27 cellular contexts compared by ENCODE assay signal in the genomic region with DNA sequence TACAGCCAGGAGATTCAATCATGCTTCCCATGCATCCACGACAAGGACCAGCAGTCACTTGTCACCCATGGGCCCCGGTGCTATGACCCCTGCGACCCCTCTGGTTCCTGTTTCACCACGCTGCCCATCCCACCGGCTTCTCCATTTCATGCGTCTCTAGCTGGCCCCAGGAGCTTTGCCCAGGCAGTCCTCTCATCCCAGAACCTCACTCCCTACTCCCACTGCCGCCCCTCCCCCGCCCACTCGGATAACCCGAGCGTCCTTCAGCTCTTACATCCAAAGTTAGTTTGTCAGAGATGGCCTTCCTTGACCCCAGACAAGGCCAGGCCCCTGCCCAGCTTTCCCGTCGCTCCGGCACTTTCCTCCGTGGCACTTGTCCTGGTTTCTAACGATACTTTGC.
"Had no signal": no experiment of that assay in that cellular context is flagged by ENCODE, and none has a peak within 500 bp of the region (broad histone marks: within the 10 kb centered on the region; RNA-seq: fewer than 3 reads in every experiment).

No MANE protein-coding gene starts in this region.

- H3K27me3 ChIP-seq: gastrocnemius medialis had no signal

- H3K4me1 ChIP-seq: esophagus muscularis mucosa, foreskin keratinocyte, gastrocnemius medialis had no signal

- H3K4me3 ChIP-seq: esophagus muscularis mucosa, gastrocnemius medialis had no signal

- H3K27ac Mint-ChIP-seq: activated CD4-positive, alpha-beta memory T cell treated with anti-CD3 and anti-CD28 coated beads for 36 hours; activated CD4-positive, alpha-beta T cell treated with anti-CD3 and anti-CD28 coated beads for 36 hours; activated CD4-positive, alpha-beta T cell treated with anti-CD3 and anti-CD28 coated beads, Interleukin-2, amount 10 ng/mL, durations not matched to agents 24 days and 14 days; activated CD8-positive, alpha-beta memory T cell treated with anti-CD3 and anti-CD28 coated beads, Interleukin-2, amount 10 ng/mL, durations not matched to agents 7 days and 5 days; activated CD8-positive, alpha-beta T cell treated with anti-CD3 and anti-CD28 coated beads, Interleukin-2, amount 10 ng/mL, durations not matched to agents 7 days and 5 days; activated naive CD4-positive, alpha-beta T cell treated with anti-CD3 and anti-CD28 coated beads for 36 hours; activated naive CD8-positive, alpha-beta T cell; activated T-helper 1 cell treated with anti-CD3 and anti-CD28 coated beads, Interleukin-12 subunit alpha, Interleukin-12 subunit beta, Interleukin-2, Interleukin-4 antibody, amounts not matched to agents 30 ng/mL and 10 ng/mL and 1 ng/mL, durations not matched to agents 14 hours and 24 hours and 36 hours; activated T-helper 2 cell treated with anti-CD3 and anti-CD28 coated beads, Interferon-gamma antibody, Interleukin-2, Interleukin-4, amounts not matched to agents 10 μg/mL and 5 μg/mL and 100 μg/mL, durations not matched to agents 14 hours and 24 hours and 36 hours; effector memory CD8-positive, alpha-beta T cell had no signal

- H3K36me3 Mint-ChIP-seq: activated CD4-positive, alpha-beta memory T cell treated with anti-CD3 and anti-CD28 coated beads for 36 hours; activated CD8-positive, alpha-beta memory T cell treated with anti-CD3 and anti-CD28 coated beads, Interleukin-2, amount 10 ng/mL, durations not matched to agents 7 days and 5 days; activated naive CD8-positive, alpha-beta T cell had no signal

- H3K9me3 ChIP-seq: esophagus muscularis mucosa, gastrocnemius medialis had no signal

- DNase-seq: activated CD4-positive, alpha-beta memory T cell treated with anti-CD3 and anti-CD28 coated beads for 36 hours; activated CD4-positive, alpha-beta T cell treated with anti-CD3 and anti-CD28 coated beads for 36 hours; activated CD4-positive, alpha-beta T cell treated with anti-CD3 and anti-CD28 coated beads, Interleukin-2, amount 10 ng/mL, durations not matched to agents 24 days and 14 days; activated CD4-positive, CD25-positive, alpha-beta regulatory T cell; activated CD4-positive, CD25-positive, alpha-beta regulatory T cell treated with anti-CD3 and anti-CD28 coated beads, Interleukin-2, amount 50 U/mL, for 72 hours; activated CD8-positive, alpha-beta memory T cell treated with anti-CD3 and anti-CD28 coated beads, Interleukin-2, amount 10 ng/mL, durations not matched to agents 7 days and 5 days; activated CD8-positive, alpha-beta memory T cell treated with anti-CD3 and anti-CD28 coated beads, Interleukin-2, amount 50 U/mL, for 4 hours; activated CD8-positive, alpha-beta T cell treated with anti-CD3 and anti-CD28 coated beads, Interleukin-2, amount 10 ng/mL, durations not matched to agents 7 days and 5 days; activated effector memory CD4-positive, alpha-beta T cell treated with anti-CD3 and anti-CD28 coated beads, Interleukin-2, amount 50 U/mL, for 16 hours; activated naive CD4-positive, alpha-beta T cell treated with anti-CD3 and anti-CD28 coated beads for 36 hours; activated T-cell treated with anti-CD3 and anti-CD28 coated beads, Interleukin-2, amount 50 U/mL, for 1 hour; activated T-cell treated with anti-CD3 and anti-CD28 coated beads, Interleukin-2, amount 50 U/mL, for 48 hours; amniotic stem cell; anterior cingulate cortex; caudate nucleus; cortex of kidney; dermis blood vessel endothelial cell; effector CD4-positive, alpha-beta T cell; effector memory CD8-positive, alpha-beta T cell; erythroblast; foreskin keratinocyte; gastrocnemius medialis; T-helper 2 cell had no signal

- H3K27me3 Mint-ChIP-seq: activated CD4-positive, alpha-beta memory T cell treated with anti-CD3 and anti-CD28 coated beads for 36 hours; activated CD4-positive, alpha-beta T cell treated with anti-CD3 and anti-CD28 coated beads, Interleukin-2, amount 10 ng/mL, durations not matched to agents 24 days and 14 days; activated CD8-positive, alpha-beta memory T cell treated with anti-CD3 and anti-CD28 coated beads, Interleukin-2, amount 10 ng/mL, durations not matched to agents 7 days and 5 days had no signal

- H3K4me1 Mint-ChIP-seq: activated CD4-positive, alpha-beta T cell treated with anti-CD3 and anti-CD28 coated beads for 36 hours; activated CD4-positive, alpha-beta T cell treated with anti-CD3 and anti-CD28 coated beads, Interleukin-2, amount 10 ng/mL, durations not matched to agents 24 days and 14 days; activated CD8-positive, alpha-beta memory T cell treated with anti-CD3 and anti-CD28 coated beads, Interleukin-2, amount 10 ng/mL, durations not matched to agents 7 days and 5 days had no signal

- H3K9me3 Mint-ChIP-seq: activated CD4-positive, alpha-beta memory T cell treated with anti-CD3 and anti-CD28 coated beads for 36 hours; activated CD4-positive, alpha-beta T cell treated with anti-CD3 and anti-CD28 coated beads, Interleukin-2, amount 10 ng/mL, durations not matched to agents 24 days and 14 days; activated naive CD4-positive, alpha-beta T cell treated with anti-CD3 and anti-CD28 coated beads for 36 hours; activated T-helper 1 cell treated with anti-CD3 and anti-CD28 coated beads, Interleukin-12 subunit alpha, Interleukin-12 subunit beta, Interleukin-2, Interleukin-4 antibody, amounts not matched to agents 30 ng/mL and 10 ng/mL and 1 ng/mL, durations not matched to agents 14 hours and 24 hours and 36 hours; activated T-helper 2 cell treated with anti-CD3 and anti-CD28 coated beads, Interferon-gamma antibody, Interleukin-2, Interleukin-4, amounts not matched to agents 10 μg/mL and 5 μg/mL and 100 μg/mL, durations not matched to agents 14 hours and 24 hours and 36 hours; effector memory CD8-positive, alpha-beta T cell had no signal

- H3K36me3 ChIP-seq: esophagus muscularis mucosa, gastrocnemius medialis had no signal

- H3K4me3 Mint-ChIP-seq: activated CD4-positive, alpha-beta memory T cell treated with anti-CD3 and anti-CD28 coated beads for 36 hours; activated CD4-positive, alpha-beta T cell treated with anti-CD3 and anti-CD28 coated beads for 36 hours; activated CD4-positive, alpha-beta T cell treated with anti-CD3 and anti-CD28 coated beads, Interleukin-2, amount 10 ng/mL, durations not matched to agents 24 days and 14 days; activated CD8-positive, alpha-beta memory T cell treated with anti-CD3 and anti-CD28 coated beads, Interleukin-2, amount 10 ng/mL, durations not matched to agents 7 days and 5 days; activated CD8-positive, alpha-beta T cell treated with anti-CD3 and anti-CD28 coated beads, Interleukin-2, amount 10 ng/mL, durations not matched to agents 7 days and 5 days; activated naive CD4-positive, alpha-beta T cell treated with anti-CD3 and anti-CD28 coated beads for 36 hours; activated naive CD8-positive, alpha-beta T cell; activated T-helper 1 cell treated with anti-CD3 and anti-CD28 coated beads, Interleukin-12 subunit alpha, Interleukin-12 subunit beta, Interleukin-2, Interleukin-4 antibody, amounts not matched to agents 30 ng/mL and 10 ng/mL and 1 ng/mL, durations not matched to agents 14 hours and 24 hours and 36 hours; effector memory CD8-positive, alpha-beta T cell had no signal

- H3K27ac ChIP-seq: esophagus muscularis mucosa, foreskin keratinocyte, gastrocnemius medialis had no signal

- ATAC-seq: activated CD4-positive, alpha-beta T cell treated with anti-CD3 and anti-CD28 coated beads for 36 hours; activated CD8-positive, alpha-beta memory T cell treated with anti-CD3 and anti-CD28 coated beads, Interleukin-2, amount 10 ng/mL, durations not matched to agents 7 days and 5 days; activated CD8-positive, alpha-beta T cell treated with anti-CD3 and anti-CD28 coated beads, Interleukin-2, amount 10 ng/mL, durations not matched to agents 7 days and 5 days; effector memory CD8-positive, alpha-beta T cell; foreskin keratinocyte; gastrocnemius medialis had no signal
